In genomic region chr18:28411806-28412205, GRCh38 we compare ENCODE assay signal across 21 cellular contexts.
DNase-seq lines count a peak whose midpoint lies in the region; ATAC-seq, FAIRE-seq and TF ChIP-seq lines count a peak whose summit lies in the region.
"Had no signal": no experiment of that assay in that cellular context is flagged by ENCODE, and none has a peak within 500 bp of the region (broad histone marks: within the 10 kb centered on the region; RNA-seq: fewer than 3 reads in every experiment).

No MANE protein-coding gene starts in this region.

- H3K36me3 ChIP-seq in SJCRH30 (no peaks in the 10 kb centered on the region), HepG2 (replicated peaks in 1 of 2; ENCODE audit: control insufficient read depth in 1 of 2, insufficient read depth in 2 of 2, low read length in 2 of 2) (no peaks in the 10 kb centered on the region)
- H3K36me3 ChIP-seq: BLaER1, pancreas had no signal

- TF ChIP-seq RAD21 in HepG2 (CRISPR knock-in tag; IDR thresholded peaks at IDR 0.05), result no peak

- no peak overlapping the region for H3K9ac ChIP-seq in HepG2 (ENCODE audit: insufficient read depth, low read depth, low read length)
- H3K9ac ChIP-seq: BLaER1 had no signal

- H3K4me3 ChIP-seq in SJCRH30 (no peak overlapping the region), HepG2 (replicated peaks in 1 of 3; ENCODE audit: insufficient read depth in 1 of 3, low read depth in 2 of 3, low read length in 3 of 3) (no peak overlapping the region)
- H3K4me3 ChIP-seq: BLaER1, GM12878, pancreas had no signal

- H3K27ac ChIP-seq in SJCRH30 (no peak overlapping the region), HepG2 (ENCODE audit: extremely low read length, insufficient read depth, low read length) (no peak overlapping the region)
- H3K27ac ChIP-seq: BLaER1, pancreas had no signal

- H4K20me1 ChIP-seq in HepG2 (ENCODE audit: insufficient read depth, low read length), result no peaks in the 10 kb centered on the region
- H4K20me1 ChIP-seq: BLaER1 had no signal

- no TSS peak for BruUV-seq in HepG2 (replicated peaks; lab: Mats Ljungman, UMichigan)

- no peaks in the 10 kb centered on the region for H3K9me3 ChIP-seq in SJCRH30 (replicated peaks)
- no peaks in the 10 kb centered on the region for H3K9me3 ChIP-seq in HepG2 (ENCODE audit: low read length)
- H3K9me3 ChIP-seq: BLaER1, pancreas had no signal

- intact Hi-C loops in HepG2 (cut with micrococcal nuclease; ENCODE audit: unreplicated experiment), result no loop called here

- H3K27me3 ChIP-seq in SJCRH30 (no peaks in the 10 kb centered on the region), HepG2 (ENCODE audit: control insufficient read depth in 1 of 2, insufficient read depth in 2 of 2, low read length in 2 of 2) (no peaks in the 10 kb centered on the region)
- H3K27me3 ChIP-seq: BLaER1, pancreas had no signal

- no peak for TF ChIP-seq POLR2A in HepG2 (IDR thresholded peaks at IDR 0.05; ENCODE audit: insufficient read depth in 1 of 2, low read depth in 2 of 2, low read length in 2 of 2)

- 63% methylated on average over 2 of the region's 2 CpGs for WGBS in HepG2 (ENCODE audit: low lambda C conversion rate)

- peak; percentile 9 for DNase-seq in Daoy (ENCODE audit: low read depth)
- peak; percentile 4 to 20 for DNase-seq in SJCRH30
- peak; percentile 14 for DNase-seq in globus pallidus (ENCODE audit: low spot score)
- peak; percentile 0 for DNase-seq in renal cortical epithelial cell (ENCODE audit: low read depth)
- DNase-seq in NCI-H524 (lab: John Stamatoyannopoulos, UW), result no peak
- no peak for DNase-seq in HepG2 (ENCODE audit: low spot score)
- DNase-seq: activated CD4-positive, alpha-beta T cell treated with anti-CD3 and anti-CD28 coated beads, Interleukin-2, amount 10 ng/mL, durations not matched to agents 7 days and 5 days; activated naive CD8-positive, alpha-beta T cell treated with anti-CD3 and anti-CD28 coated beads, Interleukin-2, amount 50 U/mL, for 24 hours; activated T-cell treated with anti-CD3 and anti-CD28 coated beads, Interleukin-2, amount 50 U/mL, for 4 hours; DMS53; NCI-H2081 treated with DMSO at 0.1 percent for 48 hours; NK-92 treated with Interleukin-12 subunit alpha and Interleukin-12 subunit beta, amount 100 ng/mL, for 24 hours; pancreas; SHP77 treated with DMSO at 0.1 percent for 48 hours; T1000 had no signal

- no peak overlapping the region for H2AFZ ChIP-seq in HepG2 (ENCODE audit: low read length)

- H3K79me2 ChIP-seq in HepG2 (ENCODE audit: insufficient read depth, low read length), result no peaks in the 10 kb centered on the region

- no peak overlapping the region for H3K4me2 ChIP-seq in HepG2 (ENCODE audit: low read depth, low read length)
- H3K4me2 ChIP-seq: BLaER1 had no signal

- POLR2A ChIA-PET in HepG2 (lab: Yijun Ruan, JAX), result no interaction called here

- no peak for ATAC-seq in GM19397 (IDR thresholded peaks at IDR 0.05; ENCODE audit: unreplicated experiment)
- ATAC-seq in HG03571 (IDR thresholded peaks at IDR 0.05; ENCODE audit: unreplicated experiment), result no peak
- ATAC-seq in HepG2, result no peak
- ATAC-seq: activated naive CD8-positive, alpha-beta T cell treated with anti-CD3 and anti-CD28 coated beads, Interleukin-2, amount 50 U/mL, for 24 hours; activated T-cell treated with anti-CD3 and anti-CD28 coated beads, Interleukin-2, amount 50 U/mL, for 4 hours; GM12878; pancreas had no signal

- CTCF ChIA-PET in HepG2 (lab: Yijun Ruan, JAX; ENCODE audit: low intra/inter-chr PET ratio, low total read pairs), result no interaction called here

- no peak for FAIRE-seq in HepG2 (lab: Jason Lieb, UNC)
- FAIRE-seq: frontal cortex, GM12878, islet of Langerhans, pancreas had no signal

- in situ Hi-C loops in HepG2 (cut with HindIII; ENCODE audit: extremely low pct_ligation_motif_present, low pct_unique_long_range_greater_than_20kb), result no loop called here

- H3K4me1 ChIP-seq in SJCRH30 (0 out of 2 replicates have a peak, but pooled peaks cover 2% of the 10 kb centered on the region), HepG2 (ENCODE audit: insufficient read depth, low read length) (no peaks in the 10 kb centered on the region)
- H3K4me1 ChIP-seq: BLaER1, pancreas had no signal

- TF ChIP-seq CTCF in HepG2 (CRISPR knock-in tag; IDR thresholded peaks at IDR 0.05), result no peak

- no peak for TF ChIP-seq EP300 in HepG2 (IDR thresholded peaks at IDR 0.05; ENCODE audit: low read depth in 2 of 2, low read length in 2 of 2)
- TF ChIP-seq EP300 in HepG2 (CRISPR knock-in tag; IDR thresholded peaks at IDR 0.05; ENCODE audit: borderline replicate concordance), result no peak

TF ChIP-seq in HepG2, 621 proteins besides CTCF, POLR2A, EP300 and RAD21:
- TF ChIP-seq PPARG (CRISPR knock-in tag; conservative IDR thresholded peaks at IDR 0.05), result no peak
- no peak for TF ChIP-seq PRPF4 (IDR thresholded peaks at IDR 0.05; ENCODE audit: low read depth, low read length, poor library complexity, severe bottlenecking)

Comparison
In these comparisons a context has a peak if more than half of its experiments do, and no peak if none do; other contexts are left out.
1. DNase-seq: peak in Daoy (single experiment), SJCRH30 (2 of 2), globus pallidus (single experiment) and renal cortical epithelial cell (single experiment); none in NCI-H524 (0 of 2) and HepG2 (single experiment).